8 cellular contexts compared by ENCODE assay signal in the genomic region with DNA sequence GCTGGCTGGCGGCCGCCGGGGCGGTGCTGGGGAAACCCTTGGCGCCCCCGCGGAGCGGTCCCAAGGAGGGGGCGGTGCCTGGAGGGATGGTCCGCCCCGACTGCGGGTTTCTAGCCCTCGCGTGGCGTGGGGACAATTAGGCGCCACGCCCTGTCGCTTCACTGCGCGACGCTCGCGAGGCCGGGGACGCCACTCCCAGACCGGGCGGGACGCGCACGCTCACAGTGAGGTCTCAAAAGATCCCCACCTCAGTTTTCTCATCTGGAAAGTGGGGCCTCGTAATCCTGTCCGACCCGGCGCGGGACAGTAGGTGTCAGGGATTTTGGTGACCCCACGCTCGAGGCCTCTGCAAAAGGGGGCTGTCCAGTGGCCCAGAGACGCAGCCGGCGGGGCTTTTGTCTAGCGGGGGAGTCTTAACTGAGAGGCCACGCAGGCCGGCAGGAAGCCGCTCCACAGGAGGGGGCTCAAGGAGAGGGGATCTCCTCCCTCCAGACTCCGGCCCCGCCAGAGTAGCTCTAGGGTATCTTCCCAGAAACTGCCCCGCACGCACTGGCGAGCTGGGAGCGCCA. TPM values are rescaled to one million over a fixed set of nuclear protein-coding genes. Genes with fewer than 3 reads are reported as not detected.
DNase-seq lines count a peak whose midpoint lies in the region; ATAC-seq and TF ChIP-seq lines count a peak whose summit lies in the region.

No MANE protein-coding gene starts in this region.

- peak overlapping the region; percentile 98 for H3K27ac ChIP-seq in BLaER1
- peak overlapping the region; percentile 93 for H3K27ac ChIP-seq in temporal lobe (ENCODE audit: low read depth, low read length)

- DNase-seq in RPMI8226, result peak; percentile 90
- DNase-seq in activated effector memory CD4-positive, alpha-beta T cell treated with anti-CD3 and anti-CD28 coated beads, Interleukin-2, amount 50 U/mL, for 16 hours, result peak; percentile 96
- DNase-seq in foreskin fibroblast, result peak; percentile 85 to 94
- DNase-seq in nucleus accumbens (lab: John Stamatoyannopoulos, UW), result peak in 50 of 56 donors; percentile 36 to 90 (median 73)

- H3K4me2 ChIP-seq in BLaER1, result peak overlapping the region; percentile 96

- no peak for TF ChIP-seq CTCF in foreskin fibroblast (IDR thresholded peaks at IDR 0.05; ENCODE audit: low read depth, low read length)

- peak overlapping the region; percentile 97 for H3K9ac ChIP-seq in BLaER1

- H3K36me3 ChIP-seq in BLaER1, result peaks cover 27% of the 10 kb centered on the region

- peak; percentile 50 for ATAC-seq in GM19351 (IDR thresholded peaks at IDR 0.05; ENCODE audit: unreplicated experiment)
- ATAC-seq in HG03460 (IDR thresholded peaks at IDR 0.05; ENCODE audit: unreplicated experiment), result peak; percentile 48

- no peaks in the 10 kb centered on the region for H3K9me3 ChIP-seq in BLaER1

- H3K4me3 ChIP-seq in BLaER1 (peak overlapping the region; percentile 99), foreskin fibroblast (ENCODE audit: low read depth in 1 of 2, low read length in 2 of 2) (peak overlapping the region; percentile 74 to 100)

- H4K20me1 ChIP-seq in BLaER1, result peaks cover 41% of the 10 kb centered on the region

- peaks cover 66% of the 10 kb centered on the region for H3K4me1 ChIP-seq in BLaER1

- no peaks in the 10 kb centered on the region for H3K27me3 ChIP-seq in BLaER1

RNA-seq across cellular contexts. Expression of gene CLK3, which starts 0.8 kb away (rescaled TPM):
- total RNA-seq in temporal lobe, result 20.4 TPM

Comparison
In these comparisons a context has a peak if more than half of its experiments do, and no peak if none do; other contexts are left out.
1. Peak in every context shown above with its lines: DNase-seq, ATAC-seq, H3K4me3 ChIP-seq and H3K27ac ChIP-seq.